In the genomic region with DNA sequence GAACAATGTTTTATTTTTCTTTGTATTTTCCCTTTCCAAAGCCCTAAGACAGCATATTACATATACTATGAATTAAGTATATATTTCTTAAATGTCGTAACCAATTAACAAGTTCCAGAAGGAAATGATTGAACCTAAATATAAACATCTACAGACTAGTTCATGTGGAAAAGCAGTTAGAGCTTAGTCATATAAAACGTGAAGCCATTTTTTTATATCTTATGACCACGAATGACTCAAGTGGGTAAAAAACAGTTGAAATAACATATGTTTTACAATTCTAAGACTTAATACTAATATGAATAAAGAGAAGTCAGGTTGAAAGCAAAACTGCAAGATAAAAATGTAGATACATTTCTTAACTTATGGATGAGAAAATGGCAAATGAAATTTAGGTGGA, we compare ENCODE assay signal across 31 cellular contexts.
A peak's percentile ranks its signal among the peaks of the same experiment; 100 is the strongest.
DNase-seq lines count a peak whose midpoint lies in the region; ATAC-seq, FAIRE-seq and TF ChIP-seq lines count a peak whose summit lies in the region.
"Had no signal": no experiment of that assay in that cellular context is flagged by ENCODE, and none has a peak within 500 bp of the region (broad histone marks: within the 10 kb centered on the region; RNA-seq: fewer than 3 reads in every experiment).

No MANE protein-coding gene starts in this region.

- intact Hi-C loops in endothelial cell of umbilical vein (cut with micrococcal nuclease) (no loop called here), sigmoid colon (cut with DNase I) (no loop called here)

- DNase-seq in HCEC 1CT = peak; percentile 22
- DNase-seq in endothelial cell of umbilical vein (ENCODE audit: low read depth, low spot score) = peak; percentile 24
- no peak for DNase-seq in osteoblast (ENCODE audit: insufficient read length, low spot score, missing footprints)
- DNase-seq in sigmoid colon = no peak
- DNase-seq in epidermal melanocyte (ENCODE audit: insufficient read length, low spot score) = no peak
- DNase-seq: activated CD4-positive, alpha-beta T cell treated with anti-CD3 and anti-CD28 coated beads for 4 hours; activated CD8-positive, alpha-beta memory T cell treated with anti-CD3 and anti-CD28 coated beads for 24 hours; activated gamma-delta T cell; activated naive CD8-positive, alpha-beta T cell treated with anti-CD3 and anti-CD28 coated beads, Interleukin-2, amount 50 U/mL, for 24 hours; activated T-cell treated with anti-CD3 and anti-CD28 coated beads, Interleukin-2, amount 50 U/mL, for 1 hour; BE2C; CD8-positive, alpha-beta memory T cell; colonic mucosa; effector memory CD8-positive, alpha-beta T cell; GF-D8; heart left ventricle; NCI-H1417 treated with DMSO at 0.1 percent for 48 hours; NCI-H446 treated with DMSO at 0.1 percent for 48 hours; right cardiac atrium; stimulated activated CD4-positive, alpha-beta T cell treated with anti-CD3 and anti-CD28 coated beads, Interleukin-4, amount 100 ng/mL, for 4 hours; substantia nigra; T-helper 2 cell; upper lobe of left lung had no signal

- FAIRE-seq in TTC549 (lab: Jason Lieb, UNC) (peak; percentile 22), endothelial cell of umbilical vein (lab: Jason Lieb, UNC) (no peak)

- dilution Hi-C loops in endothelial cell of umbilical vein (cut with MboI; ENCODE audit: extremely low pct_ligation_motif_present, low sequenced_read_pairs) = no loop called here

- CTCF ChIA-PET in endothelial cell of umbilical vein (lab: Charles Lee) = no interaction called here

- TF ChIP-seq EP300 in gastroesophageal sphincter (IDR thresholded peaks at IDR 0.05) = no peak
- no peak for TF ChIP-seq EP300 in sigmoid colon (IDR thresholded peaks at IDR 0.05)

- H3K79me2 ChIP-seq in endothelial cell of umbilical vein (ENCODE audit: control insufficient read depth, insufficient read depth, low read length) = no peaks in the 10 kb centered on the region
- H3K79me2 ChIP-seq in osteoblast (ENCODE audit: insufficient read depth, low read length) = no peaks in the 10 kb centered on the region
- H3K79me2 ChIP-seq: parathyroid adenoma had no signal

- H3K9me1 ChIP-seq in endothelial cell of umbilical vein (replicated peaks; ENCODE audit: control insufficient read depth, extremely low read depth, insufficient read depth, low read length) = no peaks in the 10 kb centered on the region

- no peak overlapping the region for H3K27ac ChIP-seq in endothelial cell of umbilical vein (ENCODE audit: insufficient read depth, low read depth, low read length)
- H3K27ac ChIP-seq in osteoblast (ENCODE audit: low read depth, low read length) = peak overlapping the region; percentile 23
- no peak overlapping the region for H3K27ac ChIP-seq in gastroesophageal sphincter
- no peak overlapping the region for H3K27ac ChIP-seq in sigmoid colon
- H3K27ac ChIP-seq: colonic mucosa, esophagus muscularis mucosa, heart left ventricle, KMS-11, parathyroid adenoma, upper lobe of left lung had no signal

- POLR2A ChIA-PET in endothelial cell of umbilical vein (lab: Charles Lee) = no interaction called here

- H3K4me3 ChIP-seq in endothelial cell of umbilical vein (replicated peaks in 1 of 3; ENCODE audit: insufficient read depth in 1 of 3, low read depth in 1 of 3, low read length in 3 of 3) = no peak overlapping the region
- no peak overlapping the region for H3K4me3 ChIP-seq in osteoblast (ENCODE audit: insufficient read depth, low read length)
- no peak overlapping the region for H3K4me3 ChIP-seq in gastroesophageal sphincter
- H3K4me3 ChIP-seq in sigmoid colon = no peak overlapping the region
- H3K4me3 ChIP-seq: colonic mucosa, esophagus muscularis mucosa, heart left ventricle, upper lobe of left lung had no signal

- WGBS in gastroesophageal sphincter (ENCODE audit: low coverage in 1 of 2), 2 donors = 66 to 67% methylated on average over 3 of the region's 3 CpGs
- WGBS in sigmoid colon, 2 donors = 75 to 81% methylated on average over 3 of the region's 3 CpGs

- no peaks in the 10 kb centered on the region for H3K4me1 ChIP-seq in endothelial cell of umbilical vein (ENCODE audit: control insufficient read depth, extremely low read depth, insufficient read depth, low read length)
- no peaks in the 10 kb centered on the region for H3K4me1 ChIP-seq in osteoblast (ENCODE audit: insufficient read depth, low read length)
- H3K4me1 ChIP-seq in gastroesophageal sphincter = no peaks in the 10 kb centered on the region
- H3K4me1 ChIP-seq in sigmoid colon = no peaks in the 10 kb centered on the region
- H3K4me1 ChIP-seq: colonic mucosa, esophagus muscularis mucosa, heart left ventricle, parathyroid adenoma, upper lobe of left lung had no signal

- no TSS peak for BruUV-seq in endothelial cell of umbilical vein (replicated peaks; lab: Mats Ljungman, UMichigan)

- H4K20me1 ChIP-seq in endothelial cell of umbilical vein (replicated peaks; ENCODE audit: control insufficient read depth, extremely low read depth, insufficient read depth, low read length) = no peaks in the 10 kb centered on the region
- H4K20me1 ChIP-seq in osteoblast (ENCODE audit: insufficient read depth, low read length) = no peaks in the 10 kb centered on the region

- H3K36me3 ChIP-seq in endothelial cell of umbilical vein (ENCODE audit: control insufficient read depth in 2 of 2, extremely low read depth in 1 of 2, insufficient read depth in 2 of 2, low read length in 2 of 2) (no peaks in the 10 kb centered on the region), osteoblast (ENCODE audit: insufficient read depth, low read length) (no peaks in the 10 kb centered on the region), gastroesophageal sphincter (no peaks in the 10 kb centered on the region), sigmoid colon (no peaks in the 10 kb centered on the region)
- H3K36me3 ChIP-seq: BE2C, colonic mucosa, esophagus muscularis mucosa, heart left ventricle, upper lobe of left lung had no signal

- ATAC-seq in gastroesophageal sphincter (no peak), HG02885 (IDR thresholded peaks at IDR 0.05; ENCODE audit: poor library complexity, unreplicated experiment) (no peak)
- ATAC-seq: activated naive CD8-positive, alpha-beta T cell treated with anti-CD3 and anti-CD28 coated beads, Interleukin-2, amount 50 U/mL, for 24 hours; effector memory CD8-positive, alpha-beta T cell; HCT116; heart left ventricle; right cardiac atrium; stimulated activated memory B cell treated with anti-CD40 and anti-IgM and Interleukin-4, amounts not matched to agents 10 μg/mL and 1 μg/mL and 100 μg/mL, for 72 hours had no signal

- TF ChIP-seq CTCF in endothelial cell of umbilical vein (IDR thresholded peaks at IDR 0.05; ENCODE audit: extremely low read depth in 1 of 2, insufficient read depth in 1 of 2, low read depth in 1 of 2, low read length in 2 of 2) (no peak), osteoblast (IDR thresholded peaks at IDR 0.05; ENCODE audit: extremely low read depth, low read depth, low read length) (no peak), gastroesophageal sphincter (IDR thresholded peaks at IDR 0.05) (no peak), sigmoid colon (IDR thresholded peaks at IDR 0.05) (no peak)

- no peak overlapping the region for H2AFZ ChIP-seq in endothelial cell of umbilical vein (ENCODE audit: low read depth, low read length)
- no peak overlapping the region for H2AFZ ChIP-seq in osteoblast (ENCODE audit: low read length)
- H2AFZ ChIP-seq: parathyroid adenoma had no signal

- TF ChIP-seq POLR2A in endothelial cell of umbilical vein (IDR thresholded peaks at IDR 0.05; ENCODE audit: low read depth, low read length) (no peak), gastroesophageal sphincter (IDR thresholded peaks at IDR 0.05) (no peak), sigmoid colon (IDR thresholded peaks at IDR 0.05) (no peak)

- H3K27me3 ChIP-seq in endothelial cell of umbilical vein (ENCODE audit: control insufficient read depth in 2 of 2, insufficient read depth in 2 of 2, low read length in 2 of 2) (no peaks in the 10 kb centered on the region), osteoblast (ENCODE audit: insufficient read depth, low read length) (no peaks in the 10 kb centered on the region), gastroesophageal sphincter (no peaks in the 10 kb centered on the region), sigmoid colon (no peaks in the 10 kb centered on the region)
- H3K27me3 ChIP-seq: BE2C, colonic mucosa, esophagus muscularis mucosa, heart left ventricle, upper lobe of left lung had no signal

- no peak overlapping the region for H3K4me2 ChIP-seq in endothelial cell of umbilical vein (ENCODE audit: insufficient read depth, low read length)
- no peak overlapping the region for H3K4me2 ChIP-seq in osteoblast (ENCODE audit: insufficient read depth, low read length)
- H3K4me2 ChIP-seq: KMS-11 had no signal

- H3K9me3 ChIP-seq in endothelial cell of umbilical vein (replicated peaks; ENCODE audit: control insufficient read depth, insufficient read depth, low read length) = no peaks in the 10 kb centered on the region
- H3K9me3 ChIP-seq in osteoblast (ENCODE audit: low read depth, low read length) = peaks cover 4% of the 10 kb centered on the region
- H3K9me3 ChIP-seq in gastroesophageal sphincter = no peaks in the 10 kb centered on the region
- no peaks in the 10 kb centered on the region for H3K9me3 ChIP-seq in sigmoid colon
- H3K9me3 ChIP-seq: BE2C, colonic mucosa, esophagus muscularis mucosa, heart left ventricle, upper lobe of left lung had no signal

- no peak overlapping the region for H3K9ac ChIP-seq in endothelial cell of umbilical vein (replicated peaks; ENCODE audit: extremely low read depth, insufficient read depth, low read length)
- H3K9ac ChIP-seq: KMS-11, parathyroid adenoma had no signal

TF ChIP-seq in endothelial cell of umbilical vein, 7 proteins besides CTCF, POLR2A, EP300 and RAD21:
- no peak for TF ChIP-seq EZH2 (IDR thresholded peaks at IDR 0.05; ENCODE audit: borderline replicate concordance, low read depth, low read length, severe bottlenecking)
- TF ChIP-seq GATA2 (IDR thresholded peaks at IDR 0.05; ENCODE audit: insufficient read depth, insufficient read length, low read depth, low read length) = no peak
- TF ChIP-seq POLR2AphosphoS5 (IDR thresholded peaks at IDR 0.05; ENCODE audit: insufficient read depth, low read depth, low read length) = no peak
- TF ChIP-seq MAX (IDR thresholded peaks at IDR 0.05; ENCODE audit: insufficient read depth, insufficient read length) = no peak
- TF ChIP-seq FOS (IDR thresholded peaks at IDR 0.05; ENCODE audit: borderline replicate concordance, insufficient read depth, low read length) = peak; percentile 66
- no peak for TF ChIP-seq JUN (IDR thresholded peaks at IDR 0.05; ENCODE audit: borderline replicate concordance, insufficient read depth, insufficient read length, low read depth)
- TF ChIP-seq MYC (IDR thresholded peaks at IDR 0.05; ENCODE audit: low read depth, low read length) = no peak

Comparison
In these comparisons a context has a peak if more than half of its experiments do, and no peak if none do; other contexts are left out.
1. DNase-seq: peak in HCEC 1CT (single experiment) and endothelial cell of umbilical vein (single experiment); none in osteoblast (single experiment), sigmoid colon (single experiment) and epidermal melanocyte (single experiment).